8 cellular contexts compared by ENCODE assay signal in genomic region chr12:98595152-98595988, GRCh38. TPM values are rescaled to one million over a fixed set of nuclear protein-coding genes. Genes with fewer than 3 reads are reported as not detected.
A peak's percentile ranks its signal among the peaks of the same experiment; 100 is the strongest.
DNase-seq lines count a peak whose midpoint lies in the region; ATAC-seq and TF ChIP-seq lines count a peak whose summit lies in the region.

No MANE protein-coding gene starts in this region.

- POLR2A ChIA-PET in SK-N-SH (lab: Yijun Ruan, JAX), result interaction anchor here (0.7 kb wide), 1 partner anchor 42 kb away, joined by 3 read pairs; no protein-coding TSS in a partner anchor

- 47% methylated on average over 5 of the region's 5 CpGs for WGBS in SK-N-SH (ENCODE audit: low lambda C conversion rate)
- WGBS in esophagus, 2 donors, result 27 to 31% methylated on average over 5 of the region's 5 CpGs

- peak overlapping the region; percentile 99 for H3K27ac Mint-ChIP-seq in GM23338

- TF ChIP-seq CTCF in GM23338 (conservative IDR thresholded peaks at IDR 0.05; ENCODE audit: low read depth in 2 of 2) (no peak), SK-N-SH (IDR thresholded peaks at IDR 0.05) (no peak)

- H3K4me2 ChIP-seq in GM23338 (peak overlapping the region; percentile 80), SK-N-SH (peak overlapping the region; percentile 84)

- peaks cover 50% of the 10 kb centered on the region for H4K20me1 ChIP-seq in GM23338 (replicated peaks; ENCODE audit: insufficient read depth)
- H4K20me1 ChIP-seq in SK-N-SH (ENCODE audit: insufficient read depth), result peaks cover 53% of the 10 kb centered on the region

- H3K9me3 ChIP-seq in SK-N-SH (no peaks in the 10 kb centered on the region), esophagus (ENCODE audit: control insufficient read depth in 2 of 2, insufficient read depth in 1 of 2, low read depth in 1 of 2, low read length in 1 of 2) (no peaks in the 10 kb centered on the region)

- ATAC-seq in GM23338, result no peak
- ATAC-seq in GM19463 (IDR thresholded peaks at IDR 0.05; ENCODE audit: unreplicated experiment), result no peak
- ATAC-seq in HG02610 (IDR thresholded peaks at IDR 0.05; ENCODE audit: unreplicated experiment), result no peak

- peak overlapping the region; percentile 97 for H3K9ac ChIP-seq in SK-N-SH

- H3K36me3 ChIP-seq in GM23338 (ENCODE audit: insufficient read depth) (peaks cover 51% of the 10 kb centered on the region), SK-N-SH (replicated peaks in 1 of 2; ENCODE audit: control insufficient read depth in 1 of 2, insufficient read depth in 2 of 2, low read length in 1 of 2) (peaks cover 39 to 47% of the 10 kb centered on the region in 2 experiments), esophagus (ENCODE audit: control insufficient read depth in 2 of 2, insufficient read depth in 2 of 2, low read length in 1 of 2) (peaks cover 7 to 14% of the 10 kb centered on the region in 2 donors)

- no peak for TF ChIP-seq RAD21 in SK-N-SH (IDR thresholded peaks at IDR 0.05; ENCODE audit: low read length)

- H3K27ac ChIP-seq in GM23338 (ENCODE audit: low read depth) (peak overlapping the region; percentile 52; the same call in 1 of the 2 replicates), SK-N-SH (ENCODE audit: low read depth in 2 of 2, low read length in 1 of 2) (peak overlapping the region; percentile 13 to 81; a peak in 3 of 4 replicates), esophagus (ENCODE audit: low read depth in 2 of 2, low read length in 1 of 2) (no peak overlapping the region)

- H2AFZ ChIP-seq in GM23338 (no peak overlapping the region), SK-N-SH (ENCODE audit: low read depth) (no peak overlapping the region)

- TF ChIP-seq EP300 in SK-N-SH (IDR thresholded peaks at IDR 0.05; ENCODE audit: borderline replicate concordance in 1 of 2, low read depth in 1 of 2, low read length in 1 of 2), result no peak

- H3K9me2 ChIP-seq in GM23338 (ENCODE audit: insufficient read depth) (no peaks in the 10 kb centered on the region), SK-N-SH (no peaks in the 10 kb centered on the region)

- H3K79me2 ChIP-seq in GM23338 (replicated peaks; ENCODE audit: insufficient read depth), result peaks cover 45% of the 10 kb centered on the region
- H3K79me2 ChIP-seq in SK-N-SH (ENCODE audit: insufficient read depth), result peaks cover 69% of the 10 kb centered on the region

- H3K9me3 Mint-ChIP-seq in GM23338, result no peaks in the 10 kb centered on the region

- H3K36me3 Mint-ChIP-seq in GM23338 (ENCODE audit: low read depth), result peaks cover 63% of the 10 kb centered on the region

- H3K4me1 Mint-ChIP-seq in GM23338, result peaks cover 14% of the 10 kb centered on the region; the same call in 2 of the 3 replicates

- DNase-seq in GM23338 (ENCODE audit: low spot score), result no peak
- no peak for DNase-seq in SK-N-SH
- peak; percentile 13 for DNase-seq in pons (ENCODE audit: low spot score)
- no peak for DNase-seq in mucosa of gallbladder (ENCODE audit: low spot score)
- no peak for DNase-seq in NCI-H1092 (lab: John Stamatoyannopoulos, UW)

- CTCF ChIA-PET in SK-N-SH (lab: Yijun Ruan, JAX), result interaction anchor here (1.5 to 5.3 kb wide), 4 partner anchors 9 to 45 kb away, joined by 3 to 29 read pairs (median 15); no protein-coding TSS in a partner anchor

- H3K4me3 ChIP-seq in GM23338 (peak overlapping the region; percentile 80), SK-N-SH (ENCODE audit: low read depth in 2 of 2, low read length in 1 of 2) (peak overlapping the region; percentile 72 to 99), esophagus (ENCODE audit: low read depth in 1 of 2, low read length in 2 of 2) (peak overlapping the region; percentile 18 to 98)

- peak overlapping the region; percentile 97 for H3K4me3 Mint-ChIP-seq in GM23338

- peaks cover 22% of the 10 kb centered on the region; the same call in 1 of the 2 replicates for H3F3A ChIP-seq in GM23338 (replicated peaks; ENCODE audit: low read depth)
- H3F3A ChIP-seq in SK-N-SH (replicated peaks; ENCODE audit: insufficient read depth), result peaks cover 34% of the 10 kb centered on the region

- H3K27me3 Mint-ChIP-seq in GM23338 (ENCODE audit: insufficient read depth, low read depth, poor library complexity), result peaks cover 9% of the 10 kb centered on the region

- H3K4me1 ChIP-seq in GM23338 (ENCODE audit: insufficient read depth), result peaks cover 5% of the 10 kb centered on the region
- H3K4me1 ChIP-seq in SK-N-SH (ENCODE audit: control insufficient read depth in 1 of 2, insufficient read depth in 2 of 2, low read depth in 1 of 2, low read length in 1 of 2), result peaks cover 0 to 13% of the 10 kb centered on the region in 2 experiments; a peak in 2 of 4 replicates
- no peaks in the 10 kb centered on the region for H3K4me1 ChIP-seq in esophagus (ENCODE audit: control insufficient read depth in 2 of 2, insufficient read depth in 2 of 2, low read length in 1 of 2)

- H3K27me3 ChIP-seq in GM23338 (ENCODE audit: insufficient read depth) (no peaks in the 10 kb centered on the region), SK-N-SH (ENCODE audit: insufficient read depth) (no peaks in the 10 kb centered on the region), esophagus (ENCODE audit: control insufficient read depth in 1 of 2, insufficient read depth in 2 of 2, low read length in 2 of 2) (no peaks in the 10 kb centered on the region)

TF ChIP-seq in SK-N-SH, 30 proteins besides CTCF, POLR2A, EP300 and RAD21:
- TF ChIP-seq ELF1 (IDR thresholded peaks at IDR 0.05) (no peak), FOSL2 (IDR thresholded peaks at IDR 0.05; ENCODE audit: borderline replicate concordance, low read depth) (peak; percentile 30; the same call in 1 of the 2 replicates), JUND (IDR thresholded peaks at IDR 0.05) (peak; percentile 59), TCF12 (IDR thresholded peaks at IDR 0.05) (0 out of 2 replicates have a peak, but pooled peaks have one; percentile 6), MXI1 (IDR thresholded peaks at IDR 0.05; ENCODE audit: low read depth, low read length) (no peak)
TF ChIP-seq in SK-N-SH: peak in this region for 3.

RNA-seq across cellular contexts. Expression of gene SLC25A3, which starts 1.9 kb away (rescaled TPM):
- total RNA-seq in GM23338 (2014; rRNA removed; shearing (Covaris generic)), result 703 and 844 TPM in 2 replicates
- 676 and 732 TPM in 2 replicates for polyA plus RNA-seq in GM23338 (2016; fragmentation: Nextera tagmentation; extraction: Ambion mirVana)
- 470 and 528 TPM in 2 replicates for polyA plus RNA-seq in SK-N-SH (2012; rRNA removed)
- 531 and 589 TPM in 2 replicates for polyA plus RNA-seq in SK-N-SH (2012; cell fraction: cytosol; rRNA removed)
- polyA plus RNA-seq in SK-N-SH (2012; cell fraction: nucleus; rRNA removed), result 425 and 473 TPM in 2 replicates
- polyA plus RNA-seq in esophagus, result 100 to 1,000 TPM; 283 to 448 TPM
- total RNA-seq in mucosa of gallbladder, result 399 TPM

RNA-seq across cellular contexts. Expression of gene IKBIP, which starts 49.2 kb away (rescaled TPM):
- 15.4 and 17.8 TPM in 2 replicates for total RNA-seq in GM23338 (2014; rRNA removed; shearing (Covaris generic))
- 22.5 and 24.1 TPM in 2 replicates for polyA plus RNA-seq in GM23338 (2016; fragmentation: Nextera tagmentation; extraction: Ambion mirVana)
- polyA plus RNA-seq in SK-N-SH (2012; rRNA removed), result 25.2 and 26.4 TPM in 2 replicates
- polyA plus RNA-seq in SK-N-SH (2012; cell fraction: cytosol; rRNA removed), result 33.7 and 47.2 TPM in 2 replicates
- 12.8 and 13.0 TPM in 2 replicates for polyA plus RNA-seq in SK-N-SH (2012; cell fraction: nucleus; rRNA removed)
- polyA plus RNA-seq in esophagus, result 1 to 10 TPM; 4.7 to 5.4 TPM
- 9.7 TPM for total RNA-seq in mucosa of gallbladder

RNA-seq across cellular contexts. Expression of gene APAF1, which starts 49.7 kb away (rescaled TPM):
- total RNA-seq in GM23338 (2014; rRNA removed; shearing (Covaris generic)), result 31.2 and 34.0 TPM in 2 replicates
- polyA plus RNA-seq in GM23338 (2016; fragmentation: Nextera tagmentation; extraction: Ambion mirVana) (12.0 and 14.9 TPM in 2 replicates), SK-N-SH (2012; rRNA removed) (3.3 and 4.1 TPM in 2 replicates), esophagus (1 to 10 TPM; 2.3 to 3.5 TPM)
- 3.6 TPM in 2 replicates for polyA plus RNA-seq in SK-N-SH (2012; cell fraction: cytosol; rRNA removed)
- 3.9 and 7.2 TPM in 2 replicates for polyA plus RNA-seq in SK-N-SH (2012; cell fraction: nucleus; rRNA removed)
- total RNA-seq in mucosa of gallbladder, result 22.3 TPM

Comparison
In these comparisons a context has a peak if more than half of its experiments do, and no peak if none do; other contexts are left out.
1. H3K27ac ChIP-seq: peak in GM23338 (single experiment) and SK-N-SH (2 of 2); none in esophagus (0 of 2).
2. Peak in every context shown above with its lines, with median percentiles within 50 percentile points of each other: H3K4me3 ChIP-seq.